Comparison of ENCODE assay signal across 15 cellular contexts in genomic region chr1:11523261-11523660, GRCh38. TPM values are rescaled to one million over a fixed set of nuclear protein-coding genes. Genes with fewer than 3 reads are reported as not detected.
"Had no signal": no experiment of that assay in that cellular context is flagged by ENCODE, and none has a peak within 500 bp of the region (broad histone marks: within the 10 kb centered on the region; RNA-seq: fewer than 3 reads in every experiment).

No MANE protein-coding gene starts in this region.

- FAIRE-seq: small intestine had no signal

- H3K4me1 ChIP-seq: heart left ventricle had no signal

- H3K9me3 ChIP-seq: heart left ventricle, mucosa of descending colon had no signal

- DNase-seq: cerebellar nuclear complex; effector CD4-positive, alpha-beta T cell; foreskin melanocyte; heart left ventricle; mammary epithelial cell; mucosa of descending colon; small intestine; stimulated activated CD4-positive, alpha-beta T cell treated with anti-CD3 and anti-CD28 coated beads, Interleukin-2, amount 100 ng/mL, for 48 hours; stimulated activated naive CD4-positive, alpha-beta T cell treated with Interleukin-2 at 50 U/mL for 16 hours; trophoblast cell had no signal

- H3K36me3 ChIP-seq: cardiac muscle cell, heart left ventricle had no signal

- H3K4me3 ChIP-seq: cardiac muscle cell, coronary artery, heart left ventricle, mucosa of descending colon had no signal

- H3K27me3 ChIP-seq: cardiac muscle cell, heart left ventricle had no signal

- H3K27ac ChIP-seq: cardiac muscle cell, coronary artery, heart left ventricle had no signal

RNA-seq across cellular contexts. Expression of gene DISP3, which starts 44.3 kb away (rescaled TPM):
- total RNA-seq: left lobe of liver, lower leg skin had no signal
- polyA plus RNA-seq: esophagus had no signal
